Comparison of ENCODE assay signal across 13 cellular contexts in genomic region chr6:142853244-142854180, GRCh38.
DNase-seq lines count a peak whose midpoint lies in the region; ATAC-seq, FAIRE-seq and TF ChIP-seq lines count a peak whose summit lies in the region.
"Had no signal": no experiment of that assay in that cellular context is flagged by ENCODE, and none has a peak within 500 bp of the region (broad histone marks: within the 10 kb centered on the region; RNA-seq: fewer than 3 reads in every experiment).

No MANE protein-coding gene starts in this region.

- H3K4me3 ChIP-seq in keratinocyte (ENCODE audit: control insufficient read depth in 2 of 3, extremely low read depth in 1 of 3, insufficient read depth in 2 of 3, low read depth in 1 of 3, low read length in 3 of 3) (no peak overlapping the region), Peyer's patch (no peak overlapping the region), SK-N-SH (ENCODE audit: low read depth in 2 of 2, low read length in 1 of 2) (no peak overlapping the region)
- H3K4me3 ChIP-seq: tibial artery had no signal

- H3K9me2 ChIP-seq in SK-N-SH, result no peaks in the 10 kb centered on the region

- H3K9ac ChIP-seq in keratinocyte (ENCODE audit: control insufficient read depth, extremely low read depth, insufficient read depth, low read length) (peak overlapping the region; percentile 30), SK-N-SH (no peak overlapping the region)

- no peak for TF ChIP-seq POLR2A in GM12892 (IDR thresholded peaks at IDR 0.05; ENCODE audit: low read depth, low read length)
- TF ChIP-seq POLR2A in Peyer's patch (IDR thresholded peaks at IDR 0.05), result no peak

- H3K27me3 Mint-ChIP-seq in activated CD8-positive, alpha-beta T cell treated with anti-CD3 and anti-CD28 coated beads for 36 hours, result no peaks in the 10 kb centered on the region

- POLR2A ChIA-PET in activated CD8-positive, alpha-beta T cell treated with anti-CD3 and anti-CD28 coated beads for 36 hours (lab: Charles Lee), result interaction anchor here (0.6 to 5.5 kb wide), 15 partner anchors 8 to 93 kb away, joined by 3 to 29 read pairs (median 6); no protein-coding TSS in a partner anchor
- POLR2A ChIA-PET in SK-N-SH (lab: Yijun Ruan, JAX), result no interaction called here

- H3K27ac Mint-ChIP-seq in activated CD8-positive, alpha-beta T cell treated with anti-CD3 and anti-CD28 coated beads for 36 hours, result peak overlapping the region; percentile 85
- H3K27ac Mint-ChIP-seq: WTC11 had no signal

- no peaks in the 10 kb centered on the region for H3K9me1 ChIP-seq in keratinocyte (ENCODE audit: control insufficient read depth, extremely low read depth, insufficient read depth, low read length)

- H2AFZ ChIP-seq in keratinocyte (ENCODE audit: control insufficient read depth, low read length) (no peak overlapping the region), SK-N-SH (ENCODE audit: low read depth) (no peak overlapping the region)

- H3K4me3 Mint-ChIP-seq in activated CD8-positive, alpha-beta T cell treated with anti-CD3 and anti-CD28 coated beads for 36 hours, result peak overlapping the region; percentile 8
- H3K4me3 Mint-ChIP-seq: WTC11 had no signal

- peaks cover 96% of the 10 kb centered on the region for H3K4me1 Mint-ChIP-seq in activated CD8-positive, alpha-beta T cell treated with anti-CD3 and anti-CD28 coated beads for 36 hours (ENCODE audit: low read depth)

- intact Hi-C loops in activated CD8-positive, alpha-beta T cell treated with anti-CD3 and anti-CD28 coated beads for 36 hours (cut with micrococcal nuclease), result loop anchor here (5.0 kb wide), 1 partner anchor 161 kb away; no protein-coding TSS in a partner anchor

- no peaks in the 10 kb centered on the region for H3K36me3 ChIP-seq in keratinocyte (ENCODE audit: control insufficient read depth in 2 of 2, extremely low read depth in 1 of 2, insufficient read depth in 2 of 2, low read length in 2 of 2)
- no peaks in the 10 kb centered on the region for H3K36me3 ChIP-seq in Peyer's patch
- no peaks in the 10 kb centered on the region for H3K36me3 ChIP-seq in SK-N-SH (replicated peaks in 1 of 2; ENCODE audit: control insufficient read depth in 1 of 2, insufficient read depth in 2 of 2, low read length in 1 of 2)
- H3K36me3 ChIP-seq: tibial artery had no signal

- peaks cover 4% of the 10 kb centered on the region for H3F3A ChIP-seq in SK-N-SH (replicated peaks; ENCODE audit: insufficient read depth)

- peak; percentile 64 for FAIRE-seq in GM12892 (lab: Jason Lieb, UNC)
- peak; percentile 41 for FAIRE-seq in keratinocyte (lab: Jason Lieb, UNC)
- FAIRE-seq in urothelium cell line (lab: Jason Lieb, UNC), result no peak

- CTCF ChIA-PET in activated CD8-positive, alpha-beta T cell treated with anti-CD3 and anti-CD28 coated beads for 36 hours (lab: Charles Lee), result interaction anchor here (0.8 to 3.0 kb wide), 12 partner anchors 16 to 173 kb away, joined by 3 to 10 read pairs (median 4); no protein-coding TSS in a partner anchor
- CTCF ChIA-PET in SK-N-SH (lab: Yijun Ruan, JAX), result interaction anchor here (0.7 to 2.4 kb wide), 3 partner anchors 8 to 14 kb away, joined by 3 to 6 read pairs (median 4); no protein-coding TSS in a partner anchor

- H3K79me2 ChIP-seq in keratinocyte (ENCODE audit: control insufficient read depth, insufficient read depth, low read length) (peaks cover 1% of the 10 kb centered on the region), SK-N-SH (ENCODE audit: insufficient read depth) (peaks cover 17% of the 10 kb centered on the region; the same call in 1 of the 2 replicates)

- TF ChIP-seq RAD21 in SK-N-SH (IDR thresholded peaks at IDR 0.05; ENCODE audit: low read length), result no peak

- no peak for ATAC-seq in activated CD8-positive, alpha-beta T cell treated with anti-CD3 and anti-CD28 coated beads for 36 hours
- no peak for ATAC-seq in GM18858 (IDR thresholded peaks at IDR 0.05; ENCODE audit: unreplicated experiment)
- ATAC-seq: WTC11 had no signal

- WGBS in SK-N-SH (ENCODE audit: low lambda C conversion rate), result 87% methylated on average over 6 of the region's 6 CpGs

- H3K27ac ChIP-seq in 22Rv1, result peak overlapping the region; percentile 47
- peak overlapping the region; percentile 34 for H3K27ac ChIP-seq in keratinocyte (ENCODE audit: control insufficient read depth, insufficient read depth, low read length)
- peak overlapping the region in 2 of 4 donors; percentile 29 to 81 for H3K27ac ChIP-seq in Peyer's patch
- no peak overlapping the region for H3K27ac ChIP-seq in SK-N-SH (ENCODE audit: low read depth in 2 of 2, low read length in 1 of 2)
- H3K27ac ChIP-seq: tibial artery had no signal

- TF ChIP-seq EP300 in SK-N-SH (IDR thresholded peaks at IDR 0.05; ENCODE audit: borderline replicate concordance in 1 of 2, low read depth in 1 of 2, low read length in 1 of 2), result no peak

- H4K20me1 ChIP-seq in keratinocyte (ENCODE audit: control insufficient read depth, extremely low read depth, insufficient read depth, low read length) (no peaks in the 10 kb centered on the region), SK-N-SH (ENCODE audit: insufficient read depth) (no peaks in the 10 kb centered on the region)

- H3K27me3 ChIP-seq in keratinocyte (ENCODE audit: control insufficient read depth, extremely low read depth, insufficient read depth, low read length) (no peaks in the 10 kb centered on the region), Peyer's patch (no peaks in the 10 kb centered on the region), SK-N-SH (ENCODE audit: insufficient read depth) (no peaks in the 10 kb centered on the region)
- H3K27me3 ChIP-seq: tibial artery had no signal

- H3K4me1 ChIP-seq in keratinocyte (ENCODE audit: control insufficient read depth, extremely low read depth, insufficient read depth, low read length), result peaks cover 21% of the 10 kb centered on the region
- H3K4me1 ChIP-seq in Peyer's patch, result peaks cover 0 to 38% (median 19%) of the 10 kb centered on the region in 4 donors
- peaks cover 14 to 15% of the 10 kb centered on the region in 2 experiments; a peak in 3 of 4 replicates for H3K4me1 ChIP-seq in SK-N-SH (ENCODE audit: control insufficient read depth in 1 of 2, insufficient read depth in 2 of 2, low read depth in 1 of 2, low read length in 1 of 2)

- H3K9me3 Mint-ChIP-seq in activated CD8-positive, alpha-beta T cell treated with anti-CD3 and anti-CD28 coated beads for 36 hours, result no peaks in the 10 kb centered on the region
- H3K9me3 Mint-ChIP-seq: WTC11 had no signal

- dilution Hi-C loops in keratinocyte (cut with MboI; ENCODE audit: extremely low pct_ligation_motif_present, low sequenced_read_pairs), result no loop called here

- no peak for DNase-seq in GM12892 (ENCODE audit: insufficient read length)
- DNase-seq in activated CD8-positive, alpha-beta T cell treated with anti-CD3 and anti-CD28 coated beads for 36 hours, result no peak
- no peak for DNase-seq in keratinocyte (ENCODE audit: low read depth, low spot score)
- DNase-seq in urothelium cell line (ENCODE audit: low spot score), result no peak
- DNase-seq in Peyer's patch, result no peak
- DNase-seq in SK-N-SH, result no peak
- DNase-seq: GOT3; NCI-H748 treated with DMSO at 0.1 percent for 48 hours; stimulated activated CD4-positive, alpha-beta T cell treated with anti-CD3 and anti-CD28 coated beads, Interleukin-2, amount 100 ng/mL, for 24 hours; tibial artery had no signal

- H3K4me2 ChIP-seq in keratinocyte (ENCODE audit: control insufficient read depth, extremely low read depth, insufficient read depth, low read depth, low read length) (peak overlapping the region; percentile 42), SK-N-SH (no peak overlapping the region)

- no peak for TF ChIP-seq CTCF in 22Rv1 (IDR thresholded peaks at IDR 0.05)
- no peak for TF ChIP-seq CTCF in activated CD8-positive, alpha-beta T cell treated with anti-CD3 and anti-CD28 coated beads for 36 hours (IDR thresholded peaks at IDR 0.05)
- TF ChIP-seq CTCF in keratinocyte (optimal IDR thresholded peaks at IDR 0.05 in 1 of 3, IDR thresholded peaks at IDR 0.05 in 1 of 3, conservative IDR thresholded peaks at IDR 0.05 in 1 of 3; ENCODE audit: extremely low read depth in 1 of 3, insufficient read depth in 2 of 3, low read length in 3 of 3), result no peak
- TF ChIP-seq CTCF in Peyer's patch (IDR thresholded peaks at IDR 0.05), result peak in 1 of 6 experiments; percentile 6
- TF ChIP-seq CTCF in SK-N-SH (IDR thresholded peaks at IDR 0.05), result no peak

- peaks cover 35% of the 10 kb centered on the region for H3K36me3 Mint-ChIP-seq in activated CD8-positive, alpha-beta T cell treated with anti-CD3 and anti-CD28 coated beads for 36 hours (ENCODE audit: low read depth)
- H3K36me3 Mint-ChIP-seq: WTC11 had no signal

- H3K9me3 ChIP-seq in keratinocyte (ENCODE audit: control insufficient read depth, low read depth, low read length), result no peaks in the 10 kb centered on the region
- H3K9me3 ChIP-seq in Peyer's patch, result no peaks in the 10 kb centered on the region
- H3K9me3 ChIP-seq in SK-N-SH, result no peaks in the 10 kb centered on the region
- H3K9me3 ChIP-seq: tibial artery had no signal

TF ChIP-seq in SK-N-SH, 30 proteins besides CTCF, POLR2A, EP300 and RAD21 (continues in another document):
- TF ChIP-seq JUND (IDR thresholded peaks at IDR 0.05) (no peak), SMC3 (IDR thresholded peaks at IDR 0.05; ENCODE audit: low read depth, low read length) (no peak), NRF1 (IDR thresholded peaks at IDR 0.05; ENCODE audit: low read depth, low read length) (no peak), MXI1 (IDR thresholded peaks at IDR 0.05; ENCODE audit: low read depth, low read length) (no peak), GATA2 (CRISPR knock-in tag; IDR thresholded peaks at IDR 0.05) (no peak), FOXJ3 (CRISPR knock-in tag; IDR thresholded peaks at IDR 0.05) (no peak), GABPA (IDR thresholded peaks at IDR 0.05; ENCODE audit: low read depth) (no peak)
- TF ChIP-seq, protein P1, sequence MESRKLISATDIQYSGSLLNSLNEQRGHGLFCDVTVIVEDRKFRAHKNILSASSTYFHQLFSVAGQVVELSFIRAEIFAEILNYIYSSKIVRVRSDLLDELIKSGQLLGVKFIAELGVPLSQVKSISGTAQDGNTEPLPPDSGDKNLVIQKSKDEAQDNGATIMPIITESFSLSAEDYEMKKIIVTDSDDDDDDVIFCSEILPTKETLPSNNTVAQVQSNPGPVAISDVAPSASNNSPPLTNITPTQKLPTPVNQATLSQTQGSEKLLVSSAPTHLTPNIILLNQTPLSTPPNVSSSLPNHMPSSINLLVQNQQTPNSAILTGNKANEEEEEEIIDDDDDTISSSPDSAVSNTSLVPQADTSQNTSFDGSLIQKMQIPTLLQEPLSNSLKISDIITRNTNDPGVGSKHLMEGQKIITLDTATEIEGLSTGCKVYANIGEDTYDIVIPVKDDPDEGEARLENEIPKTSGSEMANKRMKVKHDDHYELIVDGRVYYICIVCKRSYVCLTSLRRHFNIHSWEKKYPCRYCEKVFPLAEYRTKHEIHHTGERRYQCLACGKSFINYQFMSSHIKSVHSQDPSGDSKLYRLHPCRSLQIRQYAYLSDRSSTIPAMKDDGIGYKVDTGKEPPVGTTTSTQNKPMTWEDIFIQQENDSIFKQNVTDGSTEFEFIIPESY (IDR thresholded peaks at IDR 0.05; ENCODE audit: borderline replicate concordance, low read depth), result no peak

Comparison
In these comparisons a context has a peak if more than half of its experiments do, and no peak if none do; other contexts are left out.
1. H3K27ac ChIP-seq: peak in 22Rv1 (single experiment) and keratinocyte (single experiment); none in SK-N-SH (0 of 2).